15 cellular contexts compared by ENCODE assay signal in the genomic region with DNA sequence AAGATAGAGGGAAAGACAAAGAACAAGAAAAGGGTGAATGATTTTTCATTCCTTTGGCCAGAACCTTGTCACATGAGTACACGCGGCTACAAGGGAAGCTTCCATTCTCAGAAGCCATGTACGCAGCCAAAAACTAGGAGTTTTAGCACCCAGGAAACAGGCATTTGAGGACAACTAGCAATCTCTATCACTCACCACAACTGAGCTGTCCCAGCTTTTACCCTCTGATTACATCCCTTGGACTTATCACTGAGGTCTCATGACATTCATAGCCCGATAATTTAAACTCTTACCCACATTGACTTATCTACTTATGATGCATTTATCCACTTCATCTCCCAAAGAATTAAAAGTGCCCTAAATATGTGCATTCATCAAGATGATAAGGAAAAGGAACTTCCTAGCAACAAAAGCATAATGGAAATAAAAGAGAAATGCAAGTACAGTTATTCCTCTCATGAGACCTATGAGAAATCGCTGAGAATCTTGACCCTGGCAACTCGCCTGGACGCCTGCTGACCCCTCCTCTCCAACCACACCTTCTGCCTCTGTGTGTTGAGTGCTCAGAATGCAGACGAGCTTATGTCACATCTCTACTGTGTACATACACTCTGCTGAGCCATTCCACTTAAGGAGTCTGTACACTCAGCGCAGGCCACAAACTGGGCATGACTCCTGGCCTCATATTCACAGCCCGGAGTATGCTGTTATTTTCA. TPM values are rescaled to one million over a fixed set of nuclear protein-coding genes. Genes with fewer than 3 reads are reported as not detected.
DNase-seq lines count a peak whose midpoint lies in the region; ATAC-seq and TF ChIP-seq lines count a peak whose summit lies in the region.
"Had no signal": no experiment of that assay in that cellular context is flagged by ENCODE, and none has a peak within 500 bp of the region (broad histone marks: within the 10 kb centered on the region; RNA-seq: fewer than 3 reads in every experiment).

No MANE protein-coding gene starts in this region.

- peak overlapping the region; percentile 14; the same call in 1 of the 2 replicates for H3K4me2 ChIP-seq in PC-3 (ENCODE audit: low read length)

- TF ChIP-seq CTCF in PC-3 (conservative IDR thresholded peaks at IDR 0.05; ENCODE audit: low read depth, low read length): no peak
- TF ChIP-seq CTCF in glutamatergic neuron (IDR thresholded peaks at IDR 0.05; ENCODE audit: partially characterized antibody, unreplicated experiment): no peak

- no peaks in the 10 kb centered on the region for H3K36me3 Mint-ChIP-seq in glutamatergic neuron (ENCODE audit: unreplicated experiment)

- peaks cover 17% of the 10 kb centered on the region for H3K4me1 Mint-ChIP-seq in glutamatergic neuron (ENCODE audit: low read depth, unreplicated experiment)
- H3K4me1 Mint-ChIP-seq: activated CD4-positive, alpha-beta T cell treated with anti-CD3 and anti-CD28 coated beads for 36 hours had no signal

- peak overlapping the region; percentile 16; the same call in 1 of the 2 replicates for H2AFZ ChIP-seq in PC-3 (ENCODE audit: low read length)

- H3K27ac ChIP-seq in PC-3 (ENCODE audit: low read length) (no peak overlapping the region), aorta (ENCODE audit: low read depth in 1 of 2, low read length in 2 of 2) (no peak overlapping the region)
- H3K27ac ChIP-seq: epithelial cell of prostate, pancreas had no signal

- ATAC-seq in left cardiac atrium: peak; percentile 65
- ATAC-seq in left ventricle myocardium superior: no peak
- peak; percentile 99 for ATAC-seq in PC-3
- no peak for ATAC-seq in HG02852 (IDR thresholded peaks at IDR 0.05; ENCODE audit: unreplicated experiment)
- ATAC-seq in aorta (ENCODE audit: low FRiP score): no peak
- ATAC-seq: activated CD4-positive, alpha-beta T cell treated with anti-CD3 and anti-CD28 coated beads for 36 hours had no signal

- H3K36me3 ChIP-seq in PC-3 (ENCODE audit: low read depth, low read length) (no peaks in the 10 kb centered on the region), aorta (ENCODE audit: control insufficient read depth in 1 of 2, insufficient read depth in 2 of 2, low read length in 1 of 2) (no peaks in the 10 kb centered on the region)
- H3K36me3 ChIP-seq: pancreas, SJSA1 had no signal

- BruUV-seq in PC-3 (replicated peaks; lab: Mats Ljungman, UMichigan): no TSS peak

- peaks cover 9% of the 10 kb centered on the region for H3K9me3 Mint-ChIP-seq in glutamatergic neuron (ENCODE audit: unreplicated experiment)

- H3K4me1 ChIP-seq in PC-3 (ENCODE audit: insufficient read depth, low read length): peaks cover 16% of the 10 kb centered on the region
- no peaks in the 10 kb centered on the region for H3K4me1 ChIP-seq in aorta (ENCODE audit: control insufficient read depth in 1 of 2, insufficient read depth in 2 of 2, low read length in 2 of 2)
- H3K4me1 ChIP-seq: pancreas had no signal

- CTCF ChIA-PET in PC-3 (lab: Charles Lee): interaction anchor here (0.6 to 1.0 kb wide), 2 partner anchors 35 to 50 kb away, joined by 3 read pairs; no protein-coding TSS in a partner anchor

- WGBS in aorta, 2 donors: 70 to 73% methylated on average over 10 of the region's 10 CpGs

- H3K4me3 ChIP-seq in PC-3 (ENCODE audit: low read length): no peak overlapping the region
- H3K4me3 ChIP-seq in aorta (ENCODE audit: low read length in 2 of 2): no peak overlapping the region
- H3K4me3 ChIP-seq: pancreas had no signal

- POLR2A ChIA-PET in PC-3 (lab: Charles Lee; ENCODE audit: unreplicated experiment): no interaction called here

- DNase-seq in left cardiac atrium: no peak
- no peak for DNase-seq in left ventricle myocardium superior
- peak; percentile 79 for DNase-seq in PC-3
- no peak for DNase-seq in glutamatergic neuron
- no peak for DNase-seq in cerebellar cortex (ENCODE audit: low spot score)
- no peak for DNase-seq in aorta
- DNase-seq in ecto neural progenitor cell (ENCODE audit: low spot score): no peak
- DNase-seq: activated CD4-positive, alpha-beta T cell treated with anti-CD3 and anti-CD28 coated beads for 36 hours; caudate nucleus; mesendoderm; MV-4-11; pancreas had no signal

- H3K79me2 ChIP-seq in PC-3 (ENCODE audit: low read length): no peaks in the 10 kb centered on the region

- H3K9me3 ChIP-seq in PC-3 (ENCODE audit: low read length): no peaks in the 10 kb centered on the region
- no peaks in the 10 kb centered on the region for H3K9me3 ChIP-seq in aorta (ENCODE audit: control insufficient read depth, low read length)
- H3K9me3 ChIP-seq: pancreas, SJSA1 had no signal

- peak overlapping the region; percentile 96 for H3K27ac Mint-ChIP-seq in glutamatergic neuron (ENCODE audit: unreplicated experiment)
- H3K27ac Mint-ChIP-seq: activated CD4-positive, alpha-beta T cell treated with anti-CD3 and anti-CD28 coated beads for 36 hours had no signal

- H4K20me1 ChIP-seq in PC-3 (ENCODE audit: low read length): no peaks in the 10 kb centered on the region

- no peaks in the 10 kb centered on the region for H3F3A ChIP-seq in PC-3 (ENCODE audit: low read length, unreplicated experiment)

- H3K27me3 ChIP-seq in PC-3 (ENCODE audit: low read length) (no peaks in the 10 kb centered on the region), aorta (ENCODE audit: control insufficient read depth in 1 of 2, insufficient read depth in 2 of 2, low read length in 1 of 2) (no peaks in the 10 kb centered on the region)
- H3K27me3 ChIP-seq: pancreas, SJSA1 had no signal

- no peaks in the 10 kb centered on the region for H3K9me2 ChIP-seq in PC-3 (replicated peaks; ENCODE audit: low read length)

- no peak overlapping the region for H3K9ac ChIP-seq in PC-3 (ENCODE audit: low read length)

- H3K27me3 Mint-ChIP-seq in glutamatergic neuron (ENCODE audit: unreplicated experiment): peaks cover 4% of the 10 kb centered on the region
- H3K27me3 Mint-ChIP-seq: activated CD4-positive, alpha-beta T cell treated with anti-CD3 and anti-CD28 coated beads for 36 hours had no signal

- intact Hi-C loops in left cardiac atrium (cut with DNase I): no loop called here
- intact Hi-C loops in left ventricle myocardium superior (cut with micrococcal nuclease): loop anchor here (10.0 kb wide), 1 partner anchor 295 kb away; no protein-coding TSS in a partner anchor
- intact Hi-C loops in PC-3 (cut with micrococcal nuclease): no loop called here
- intact Hi-C loops in aorta (cut with DNase I): no loop called here

- peak overlapping the region; percentile 80 for H3K4me3 Mint-ChIP-seq in glutamatergic neuron (ENCODE audit: unreplicated experiment)
- H3K4me3 Mint-ChIP-seq: activated CD4-positive, alpha-beta T cell treated with anti-CD3 and anti-CD28 coated beads for 36 hours had no signal

RNA-seq across cellular contexts. Expression of gene MFSD6, which starts 28.7 kb away (rescaled TPM):
- total RNA-seq in left cardiac atrium (10 to 100 TPM; 26.7 to 29.8 TPM), left ventricle myocardium superior (24.4 TPM), PC-3 (2014; rRNA removed) (20.9 and 23.0 TPM in 2 replicates), glutamatergic neuron (ENCODE audit: unreplicated experiment) (31.0 TPM), aorta (10 to 100 TPM; 20.4 to 21.5 TPM)
- 10 to 100 TPM; 10.1 to 13.3 TPM for polyA plus RNA-seq in aorta

RNA-seq across cellular contexts. Expression of gene INPP1, which starts 36.0 kb away (rescaled TPM):
- total RNA-seq in left cardiac atrium (10 to 100 TPM; 29.9 to 43.6 TPM), left ventricle myocardium superior (15.8 TPM), PC-3 (2014; rRNA removed) (4.0 and 5.6 TPM in 2 replicates), glutamatergic neuron (ENCODE audit: unreplicated experiment) (41.7 TPM), aorta (10 to 100 TPM; 31.8 to 39.7 TPM)
- 10 to 100 TPM; 18.5 to 43.1 TPM for polyA plus RNA-seq in aorta

RNA-seq across cellular contexts. Expression of gene HIBCH, which starts 59.8 kb away (rescaled TPM):
- total RNA-seq in left cardiac atrium: 10 to 100 TPM; 24.7 to 28.0 TPM
- 24.2 TPM for total RNA-seq in left ventricle myocardium superior
- total RNA-seq in PC-3 (2014; rRNA removed): 8.1 and 12.0 TPM in 2 replicates
- 22.0 TPM for total RNA-seq in glutamatergic neuron (ENCODE audit: unreplicated experiment)
- total RNA-seq in aorta: 10 to 100 TPM; 50.1 to 51.5 TPM
- 10 to 100 TPM; 28.9 to 34.6 TPM for polyA plus RNA-seq in aorta

Comparison
In these comparisons a context has a peak if more than half of its experiments do, and no peak if none do; other contexts are left out.
1. ATAC-seq: peak in left cardiac atrium (2 of 2) and PC-3 (single experiment); none in left ventricle myocardium superior (single experiment), HG02852 (single experiment) and aorta (single experiment).